Comparison of ENCODE assay signal across 1 cellular context in the genomic region with DNA sequence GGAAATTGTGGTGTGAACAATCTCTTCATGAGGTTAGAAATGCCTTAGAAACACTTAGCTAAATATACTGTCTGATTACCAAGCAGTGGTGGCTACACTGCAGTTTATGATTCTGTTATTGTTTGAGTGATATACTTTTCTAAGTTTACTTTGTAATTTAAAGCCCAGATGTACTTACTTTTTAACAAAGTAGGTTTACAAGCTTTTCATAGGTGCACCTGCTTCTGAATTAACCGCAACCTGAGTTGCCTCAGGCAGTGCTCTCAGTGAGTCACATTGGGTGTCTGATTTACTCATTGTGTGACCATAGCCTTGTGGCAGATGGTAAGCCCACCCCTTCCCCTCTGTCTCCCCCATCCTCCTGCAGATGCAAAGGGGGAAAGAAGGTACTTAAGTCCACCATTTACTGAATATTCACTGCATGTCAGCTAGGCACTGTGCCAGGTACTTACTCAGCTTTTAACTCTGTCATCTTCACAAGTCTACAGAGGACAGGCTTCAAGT.
A peak's percentile ranks its signal among the peaks of the same experiment; 100 is the strongest.
TF ChIP-seq lines count a peak whose summit lies in the region.

No MANE protein-coding gene starts in this region.

TF ChIP-seq in HEK293, 187 proteins besides CTCF, POLR2A, EP300 and RAD21 (continued from another document and continues in another):
- TF ChIP-seq PRDM10 (tag by site-specific recombination; IDR thresholded peaks at IDR 0.05) (no peak), KLF10 (tag by site-specific recombination; IDR thresholded peaks at IDR 0.05) (0 out of 2 replicates have a peak, but pooled peaks have one; percentile 37), ZNF157 (tag by site-specific recombination; IDR thresholded peaks at IDR 0.05) (no peak), ZNF610 (tag by site-specific recombination; IDR thresholded peaks at IDR 0.05; ENCODE audit: borderline replicate concordance) (no peak), KLF16 (tag by site-specific recombination; IDR thresholded peaks at IDR 0.05) (no peak), MZF1 (tag by site-specific recombination; IDR thresholded peaks at IDR 0.05; ENCODE audit: borderline replicate concordance) (peak; percentile 53; the same call in 1 of the 2 replicates), ZNF791 (tag by site-specific recombination; IDR thresholded peaks at IDR 0.05) (no peak), ZNF48 (tag by site-specific recombination; IDR thresholded peaks at IDR 0.05) (no peak), ZNF202 (tag by site-specific recombination; IDR thresholded peaks at IDR 0.05; ENCODE audit: borderline replicate concordance) (no peak), KLF17 (tag by site-specific recombination; IDR thresholded peaks at IDR 0.05) (peak; percentile 36; the same call in 1 of the 2 replicates), ZNF37A (tag by site-specific recombination; IDR thresholded peaks at IDR 0.05) (no peak), ZNF530 (tag by site-specific recombination; IDR thresholded peaks at IDR 0.05; ENCODE audit: low read depth) (no peak), TRIM28 (IDR thresholded peaks at IDR 0.05; ENCODE audit: borderline replicate concordance, low read length) (no peak), SP7 (tag by site-specific recombination; IDR thresholded peaks at IDR 0.05) (peak; percentile 88), ZNF266 (tag by site-specific recombination; IDR thresholded peaks at IDR 0.05; ENCODE audit: low read depth) (no peak), ZNF132 (tag by site-specific recombination; IDR thresholded peaks at IDR 0.05; ENCODE audit: borderline replicate concordance) (no peak), ZNF501 (tag by site-specific recombination; IDR thresholded peaks at IDR 0.05) (peak; percentile 55; the same call in 1 of the 2 replicates), ZNF76 (tag by site-specific recombination; IDR thresholded peaks at IDR 0.05; ENCODE audit: borderline replicate concordance, low read depth) (0 out of 2 replicates have a peak, but pooled peaks have one; percentile 21), ZNF785 (tag by site-specific recombination; IDR thresholded peaks at IDR 0.05) (no peak), ZNF404 (tag by site-specific recombination; IDR thresholded peaks at IDR 0.05) (no peak), TCF7L2 (IDR thresholded peaks at IDR 0.05; ENCODE audit: borderline replicate concordance, low read depth, low read length) (no peak; the same call in 1 of the 2 replicates), ZNF302 (tag by site-specific recombination; IDR thresholded peaks at IDR 0.05; ENCODE audit: low read depth) (no peak), ZSCAN5A (tag by site-specific recombination; IDR thresholded peaks at IDR 0.05) (no peak), IKZF3 (tag by site-specific recombination; IDR thresholded peaks at IDR 0.05) (no peak), ZBTB48 (tag by site-specific recombination; IDR thresholded peaks at IDR 0.05) (no peak), ZNF426 (tag by site-specific recombination; IDR thresholded peaks at IDR 0.05) (no peak), ZNF214 (tag by site-specific recombination; IDR thresholded peaks at IDR 0.05; ENCODE audit: borderline replicate concordance) (no peak), ZNF24 (tag by site-specific recombination; IDR thresholded peaks at IDR 0.05) (no peak), MEIS1 (CRISPR knock-in tag; IDR thresholded peaks at IDR 0.05; ENCODE audit: borderline replicate concordance) (no peak), SALL2 (tag by site-specific recombination; IDR thresholded peaks at IDR 0.05; ENCODE audit: borderline replicate concordance) (no peak), ZNF677 (tag by site-specific recombination; IDR thresholded peaks at IDR 0.05) (no peak), ZNF274 (IDR thresholded peaks at IDR 0.05; ENCODE audit: low read length) (no peak), ZNF274 (tag by site-specific recombination; IDR thresholded peaks at IDR 0.05; ENCODE audit: borderline replicate concordance) (no peak), ZNF138 (tag by site-specific recombination; IDR thresholded peaks at IDR 0.05; ENCODE audit: borderline replicate concordance) (no peak), ZNF394 (tag by site-specific recombination; IDR thresholded peaks at IDR 0.05; ENCODE audit: borderline replicate concordance) (0 out of 2 replicates have a peak, but pooled peaks have one; percentile 26), ZNF398 (tag by site-specific recombination; IDR thresholded peaks at IDR 0.05) (peak; percentile 82), ZNF510 (tag by site-specific recombination; IDR thresholded peaks at IDR 0.05; ENCODE audit: insufficient replicate concordance) (no peak), ZNF658 (tag by site-specific recombination; IDR thresholded peaks at IDR 0.05) (no peak), MYNN (tag by site-specific recombination; IDR thresholded peaks at IDR 0.05; ENCODE audit: borderline replicate concordance) (no peak), ZNF354C (tag by site-specific recombination; IDR thresholded peaks at IDR 0.05; ENCODE audit: borderline replicate concordance, low read depth) (no peak), ZNF514 (tag by site-specific recombination; IDR thresholded peaks at IDR 0.05) (no peak), ZNF837 (tag by site-specific recombination; IDR thresholded peaks at IDR 0.05) (no peak)
- TF ChIP-seq, protein P1, sequence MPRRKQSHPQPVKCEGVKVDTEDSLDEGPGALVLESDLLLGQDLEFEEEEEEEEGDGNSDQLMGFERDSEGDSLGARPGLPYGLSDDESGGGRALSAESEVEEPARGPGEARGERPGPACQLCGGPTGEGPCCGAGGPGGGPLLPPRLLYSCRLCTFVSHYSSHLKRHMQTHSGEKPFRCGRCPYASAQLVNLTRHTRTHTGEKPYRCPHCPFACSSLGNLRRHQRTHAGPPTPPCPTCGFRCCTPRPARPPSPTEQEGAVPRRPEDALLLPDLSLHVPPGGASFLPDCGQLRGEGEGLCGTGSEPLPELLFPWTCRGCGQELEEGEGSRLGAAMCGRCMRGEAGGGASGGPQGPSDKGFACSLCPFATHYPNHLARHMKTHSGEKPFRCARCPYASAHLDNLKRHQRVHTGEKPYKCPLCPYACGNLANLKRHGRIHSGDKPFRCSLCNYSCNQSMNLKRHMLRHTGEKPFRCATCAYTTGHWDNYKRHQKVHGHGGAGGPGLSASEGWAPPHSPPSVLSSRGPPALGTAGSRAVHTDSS (tag by site-specific recombination; IDR thresholded peaks at IDR 0.05): no peak
- TF ChIP-seq, protein P2, sequence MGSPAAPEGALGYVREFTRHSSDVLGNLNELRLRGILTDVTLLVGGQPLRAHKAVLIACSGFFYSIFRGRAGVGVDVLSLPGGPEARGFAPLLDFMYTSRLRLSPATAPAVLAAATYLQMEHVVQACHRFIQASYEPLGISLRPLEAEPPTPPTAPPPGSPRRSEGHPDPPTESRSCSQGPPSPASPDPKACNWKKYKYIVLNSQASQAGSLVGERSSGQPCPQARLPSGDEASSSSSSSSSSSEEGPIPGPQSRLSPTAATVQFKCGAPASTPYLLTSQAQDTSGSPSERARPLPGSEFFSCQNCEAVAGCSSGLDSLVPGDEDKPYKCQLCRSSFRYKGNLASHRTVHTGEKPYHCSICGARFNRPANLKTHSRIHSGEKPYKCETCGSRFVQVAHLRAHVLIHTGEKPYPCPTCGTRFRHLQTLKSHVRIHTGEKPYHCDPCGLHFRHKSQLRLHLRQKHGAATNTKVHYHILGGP (tag by site-specific recombination; IDR thresholded peaks at IDR 0.05): peak; percentile 51; the same call in 1 of the 2 replicates
- TF ChIP-seq, protein P3, sequence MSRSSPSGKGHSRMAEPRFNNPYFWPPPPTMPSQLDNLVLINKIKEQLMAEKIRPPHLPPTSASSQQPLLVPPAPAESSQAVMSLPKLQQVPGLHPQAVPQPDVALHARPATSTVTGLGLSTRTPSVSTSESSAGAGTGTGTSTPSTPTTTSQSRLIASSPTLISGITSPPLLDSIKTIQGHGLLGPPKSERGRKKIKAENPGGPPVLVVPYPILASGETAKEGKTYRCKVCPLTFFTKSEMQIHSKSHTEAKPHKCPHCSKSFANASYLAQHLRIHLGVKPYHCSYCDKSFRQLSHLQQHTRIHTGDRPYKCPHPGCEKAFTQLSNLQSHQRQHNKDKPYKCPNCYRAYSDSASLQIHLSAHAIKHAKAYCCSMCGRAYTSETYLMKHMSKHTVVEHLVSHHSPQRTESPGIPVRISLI (tag by site-specific recombination; IDR thresholded peaks at IDR 0.05): 0 out of 2 replicates have a peak, but pooled peaks have one; percentile 38
- TF ChIP-seq, protein P4, sequence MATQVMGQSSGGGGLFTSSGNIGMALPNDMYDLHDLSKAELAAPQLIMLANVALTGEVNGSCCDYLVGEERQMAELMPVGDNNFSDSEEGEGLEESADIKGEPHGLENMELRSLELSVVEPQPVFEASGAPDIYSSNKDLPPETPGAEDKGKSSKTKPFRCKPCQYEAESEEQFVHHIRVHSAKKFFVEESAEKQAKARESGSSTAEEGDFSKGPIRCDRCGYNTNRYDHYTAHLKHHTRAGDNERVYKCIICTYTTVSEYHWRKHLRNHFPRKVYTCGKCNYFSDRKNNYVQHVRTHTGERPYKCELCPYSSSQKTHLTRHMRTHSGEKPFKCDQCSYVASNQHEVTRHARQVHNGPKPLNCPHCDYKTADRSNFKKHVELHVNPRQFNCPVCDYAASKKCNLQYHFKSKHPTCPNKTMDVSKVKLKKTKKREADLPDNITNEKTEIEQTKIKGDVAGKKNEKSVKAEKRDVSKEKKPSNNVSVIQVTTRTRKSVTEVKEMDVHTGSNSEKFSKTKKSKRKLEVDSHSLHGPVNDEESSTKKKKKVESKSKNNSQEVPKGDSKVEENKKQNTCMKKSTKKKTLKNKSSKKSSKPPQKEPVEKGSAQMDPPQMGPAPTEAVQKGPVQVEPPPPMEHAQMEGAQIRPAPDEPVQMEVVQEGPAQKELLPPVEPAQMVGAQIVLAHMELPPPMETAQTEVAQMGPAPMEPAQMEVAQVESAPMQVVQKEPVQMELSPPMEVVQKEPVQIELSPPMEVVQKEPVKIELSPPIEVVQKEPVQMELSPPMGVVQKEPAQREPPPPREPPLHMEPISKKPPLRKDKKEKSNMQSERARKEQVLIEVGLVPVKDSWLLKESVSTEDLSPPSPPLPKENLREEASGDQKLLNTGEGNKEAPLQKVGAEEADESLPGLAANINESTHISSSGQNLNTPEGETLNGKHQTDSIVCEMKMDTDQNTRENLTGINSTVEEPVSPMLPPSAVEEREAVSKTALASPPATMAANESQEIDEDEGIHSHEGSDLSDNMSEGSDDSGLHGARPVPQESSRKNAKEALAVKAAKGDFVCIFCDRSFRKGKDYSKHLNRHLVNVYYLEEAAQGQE (tag by site-specific recombination; IDR thresholded peaks at IDR 0.05): no peak
